Comparison of ENCODE assay signal across 16 cellular contexts in the genomic region with DNA sequence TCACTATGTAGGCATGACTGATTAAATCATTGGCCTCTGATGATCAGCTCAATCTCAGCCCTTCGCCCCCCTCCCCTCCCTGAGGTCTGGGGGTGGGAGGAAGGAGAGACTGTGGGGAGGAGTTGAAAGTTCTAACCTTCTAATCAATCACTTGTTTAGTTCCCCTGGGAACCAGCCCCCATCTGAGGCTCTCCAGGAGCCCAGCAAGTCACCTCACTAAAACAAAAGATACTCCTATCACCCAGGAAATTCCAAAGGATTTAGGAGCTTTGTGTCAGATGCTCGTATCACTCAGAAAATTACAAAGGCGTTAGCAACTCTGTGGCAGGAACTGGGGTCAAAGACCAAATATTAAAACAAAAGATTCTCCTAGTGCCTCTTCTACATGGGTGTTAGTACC. TPM values are rescaled to one million over a fixed set of nuclear protein-coding genes. Genes with fewer than 3 reads are reported as not detected.
DNase-seq lines count a peak whose midpoint lies in the region; ATAC-seq and TF ChIP-seq lines count a peak whose summit lies in the region.
"Had no signal": no experiment of that assay in that cellular context is flagged by ENCODE, and none has a peak within 500 bp of the region (broad histone marks: within the 10 kb centered on the region; RNA-seq: fewer than 3 reads in every experiment).

No MANE protein-coding gene starts in this region.

- no peaks in the 10 kb centered on the region for H3K9me3 ChIP-seq in Caco-2
- H3K9me3 ChIP-seq: BLaER1 treated with 17β-estradiol and CSF1 and Interleukin-3, amounts not matched to agents 10 nM and 100 nM had no signal

- peaks cover 16% of the 10 kb centered on the region for H3K36me3 Mint-ChIP-seq in Caco-2 (ENCODE audit: insufficient read depth, unreplicated experiment)
- no peaks in the 10 kb centered on the region for H3K36me3 Mint-ChIP-seq in activated CD8-positive, alpha-beta memory T cell treated with anti-CD3 and anti-CD28 coated beads, Interleukin-2, amount 10 ng/mL, durations not matched to agents 7 days and 5 days
- H3K36me3 Mint-ChIP-seq: CD4-positive, CD25-positive, alpha-beta regulatory T cell had no signal

- in situ Hi-C loops in G401 (cut with HindIII; ENCODE audit: low sequenced_read_pairs), result loop anchor here (10.0 kb wide), 1 partner anchor 226 kb away; no protein-coding TSS in a partner anchor

- POLR2A ChIA-PET in Caco-2 (lab: Charles Lee), result no interaction called here

- H3K9me3 Mint-ChIP-seq in Caco-2 (ENCODE audit: unreplicated experiment), result no peaks in the 10 kb centered on the region
- no peaks in the 10 kb centered on the region for H3K9me3 Mint-ChIP-seq in activated CD8-positive, alpha-beta memory T cell treated with anti-CD3 and anti-CD28 coated beads, Interleukin-2, amount 10 ng/mL, durations not matched to agents 7 days and 5 days (ENCODE audit: low read depth)
- H3K9me3 Mint-ChIP-seq: CD4-positive, CD25-positive, alpha-beta regulatory T cell had no signal

- no peaks in the 10 kb centered on the region for H3K27me3 ChIP-seq in Caco-2 (replicated peaks; ENCODE audit: control insufficient read depth, insufficient read depth, low read length)

- peak overlapping the region; percentile 75 for H3K27ac Mint-ChIP-seq in Caco-2 (ENCODE audit: unreplicated experiment)
- no peak overlapping the region for H3K27ac Mint-ChIP-seq in activated CD8-positive, alpha-beta memory T cell treated with anti-CD3 and anti-CD28 coated beads, Interleukin-2, amount 10 ng/mL, durations not matched to agents 7 days and 5 days

- no TSS peak for BruUV-seq in Caco-2 (replicated peaks; lab: Mats Ljungman, UMichigan)

- H3K4me3 Mint-ChIP-seq in Caco-2 (ENCODE audit: unreplicated experiment), result no peak overlapping the region
- no peak overlapping the region for H3K4me3 Mint-ChIP-seq in activated CD8-positive, alpha-beta memory T cell treated with anti-CD3 and anti-CD28 coated beads, Interleukin-2, amount 10 ng/mL, durations not matched to agents 7 days and 5 days
- H3K4me3 Mint-ChIP-seq: CD4-positive, CD25-positive, alpha-beta regulatory T cell had no signal

- ATAC-seq in sciatic nerve, result no peak
- ATAC-seq in activated CD8-positive, alpha-beta memory T cell treated with anti-CD3 and anti-CD28 coated beads, Interleukin-2, amount 10 ng/mL, durations not matched to agents 7 days and 5 days, result no peak
- ATAC-seq in GM18868 (IDR thresholded peaks at IDR 0.05; ENCODE audit: unreplicated experiment), result no peak

- H3K4me3 ChIP-seq in Caco-2 (ENCODE audit: low read depth, low read length), result no peak overlapping the region
- H3K4me3 ChIP-seq: BLaER1 treated with 17β-estradiol and CSF1 and Interleukin-3, amounts not matched to agents 10 nM and 100 nM had no signal

- DNase-seq in Caco-2, result no peak
- peak; percentile 28 for DNase-seq in NCI-H226
- peak; percentile 18 for DNase-seq in islet precursor cell
- DNase-seq in sciatic nerve (ENCODE audit: low spot score), result peak; percentile 9
- DNase-seq in activated CD8-positive, alpha-beta memory T cell treated with anti-CD3 and anti-CD28 coated beads, Interleukin-2, amount 10 ng/mL, durations not matched to agents 7 days and 5 days, result no peak
- no peak for DNase-seq in central memory CD4-positive, alpha-beta T cell
- no peak for DNase-seq in G401 (ENCODE audit: low spot score)
- DNase-seq: 8988T; ACHN; Calu3; CD4-positive, CD25-positive, alpha-beta regulatory T cell; DMS 273 treated with DMSO at 0.1 percent for 48 hours; DMS79; GF-D8 had no signal

- no peak for TF ChIP-seq CTCF in Caco-2 (IDR thresholded peaks at IDR 0.05; ENCODE audit: insufficient read depth in 1 of 2, low read depth in 1 of 2, low read length in 1 of 2, severe bottlenecking in 1 of 2, unreplicated experiment in 1 of 2)

- intact Hi-C loops in Caco-2 (cut with micrococcal nuclease; ENCODE audit: unreplicated experiment) (loop anchor here (10.0 kb wide), 1 partner anchor 734 kb away; no protein-coding TSS in a partner anchor), sciatic nerve (cut with DNase I) (loop anchor here (10.0 kb wide), 1 partner anchor 346 kb away; no protein-coding TSS in a partner anchor)

- H3K27me3 Mint-ChIP-seq in Caco-2 (ENCODE audit: insufficient read depth, unreplicated experiment), result no peaks in the 10 kb centered on the region
- H3K27me3 Mint-ChIP-seq in activated CD8-positive, alpha-beta memory T cell treated with anti-CD3 and anti-CD28 coated beads, Interleukin-2, amount 10 ng/mL, durations not matched to agents 7 days and 5 days, result peaks cover 51% of the 10 kb centered on the region

- CTCF ChIA-PET in Caco-2 (lab: Charles Lee), result no interaction called here
- CTCF ChIA-PET in activated CD8-positive, alpha-beta memory T cell treated with anti-CD3 and anti-CD28 coated beads, Interleukin-2, amount 10 ng/mL, durations not matched to agents 7 days and 5 days (lab: Charles Lee), result interaction anchor here (0.8 kb wide), 1 partner anchor 380 kb away, joined by 3 read pairs; no protein-coding TSS in a partner anchor

- H3K4me1 Mint-ChIP-seq in Caco-2 (ENCODE audit: low read depth, unreplicated experiment), result no peaks in the 10 kb centered on the region
- H3K4me1 Mint-ChIP-seq in activated CD8-positive, alpha-beta memory T cell treated with anti-CD3 and anti-CD28 coated beads, Interleukin-2, amount 10 ng/mL, durations not matched to agents 7 days and 5 days, result no peaks in the 10 kb centered on the region

- H3K36me3 ChIP-seq in Caco-2 (ENCODE audit: control insufficient read depth, insufficient read depth, low read length), result no peaks in the 10 kb centered on the region
- H3K36me3 ChIP-seq: BLaER1 treated with 17β-estradiol and CSF1 and Interleukin-3, amounts not matched to agents 10 nM and 100 nM had no signal

- H3K4me1 ChIP-seq in Caco-2, result peaks cover 23% of the 10 kb centered on the region

RNA-seq across cellular contexts. Expression of a gene that starts 21.6 kb away (rescaled TPM):
- total RNA-seq in Caco-2 (2022) (31.5 and 32.3 TPM in 2 replicates), sciatic nerve (42.3 TPM)
- total RNA-seq in activated CD8-positive, alpha-beta memory T cell treated with anti-CD3 and anti-CD28 coated beads, Interleukin-2, amount 10 ng/mL, durations not matched to agents 7 days and 5 days, result 10 to 100 TPM; 33.0 to 33.8 TPM
- 52.2 and 65.8 TPM in 2 replicates for total RNA-seq in G401 (2014; rRNA removed; shearing (Covaris generic))

RNA-seq across cellular contexts. Expression of a gene that starts 36.5 kb away (rescaled TPM):
- total RNA-seq in Caco-2 (2022) (61.1 and 69.8 TPM in 2 replicates), sciatic nerve (144 TPM)
- total RNA-seq in activated CD8-positive, alpha-beta memory T cell treated with anti-CD3 and anti-CD28 coated beads, Interleukin-2, amount 10 ng/mL, durations not matched to agents 7 days and 5 days, result 100 to 1,000 TPM; 160 to 240 TPM
- 42.8 and 48.7 TPM in 2 replicates for total RNA-seq in G401 (2014; rRNA removed; shearing (Covaris generic))

Comparison
In these comparisons a context has a peak if more than half of its experiments do, and no peak if none do; other contexts are left out.
1. DNase-seq: peak in NCI-H226 (single experiment), islet precursor cell (single experiment) and sciatic nerve (single experiment); none in Caco-2 (0 of 2), activated CD8-positive, alpha-beta memory T cell treated with anti-CD3 and anti-CD28 coated beads, Interleukin-2, amount 10 ng/mL, durations not matched to agents 7 days and 5 days (single experiment), central memory CD4-positive, alpha-beta T cell (single experiment) and G401 (single experiment).